ENCODE assay signal across 16 cellular contexts in the genomic region with DNA sequence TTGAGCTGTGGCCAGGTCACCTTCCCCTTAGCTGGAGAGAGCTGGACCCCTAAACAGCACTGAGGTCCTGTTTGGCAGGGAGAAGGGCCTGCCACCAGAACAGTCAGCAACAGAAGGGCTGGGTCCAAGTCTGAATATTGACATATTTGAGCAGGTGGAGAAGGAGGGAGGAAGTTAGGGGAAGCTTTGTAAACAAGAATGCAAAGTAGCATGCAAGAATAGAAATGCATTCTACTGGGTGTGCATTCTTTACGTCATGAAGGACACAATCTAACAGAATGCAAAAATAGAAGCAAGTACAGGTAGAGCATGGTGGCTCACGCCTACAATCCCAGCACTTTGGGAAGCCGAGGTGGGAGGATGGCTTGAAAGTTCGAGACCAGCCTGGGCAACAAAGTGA.
"Had no signal": no experiment of that assay in that cellular context is flagged by ENCODE, and none has a peak within 500 bp of the region (broad histone marks: within the 10 kb centered on the region; RNA-seq: fewer than 3 reads in every experiment).

No MANE protein-coding gene starts in this region.

- H3K4me1 Mint-ChIP-seq: activated CD8-positive, alpha-beta memory T cell treated with anti-CD3 and anti-CD28 coated beads, Interleukin-2, amount 10 ng/mL, durations not matched to agents 7 days and 5 days had no signal

- H3K9me3 ChIP-seq: esophagus muscularis mucosa, tibial artery, vagina had no signal

- H3K4me3 Mint-ChIP-seq: activated CD8-positive, alpha-beta memory T cell treated with anti-CD3 and anti-CD28 coated beads, Interleukin-2, amount 10 ng/mL, durations not matched to agents 7 days and 5 days; activated T-cell treated with anti-CD3 and anti-CD28 coated beads, Interleukin-2, amount 50 U/mL, for 24 hours had no signal

- DNase-seq: activated CD4-positive, alpha-beta T cell treated with anti-CD3 and anti-CD28 coated beads for 1 hour; activated CD4-positive, alpha-beta T cell treated with anti-CD3 and anti-CD28 coated beads, Interleukin-2, amount 50 U/mL, for 48 hours; activated CD8-positive, alpha-beta memory T cell treated with anti-CD3 and anti-CD28 coated beads, Interleukin-2, amount 10 ng/mL, durations not matched to agents 7 days and 5 days; activated effector memory CD4-positive, alpha-beta T cell treated with Interleukin-2 at 50 U/mL for 16 hours; activated T-cell treated with anti-CD3 and anti-CD28 coated beads, Interleukin-2, amount 50 U/mL, for 24 hours; amniotic stem cell; left colon; mammary epithelial cell; retina; stimulated activated CD4-positive, alpha-beta T cell treated with anti-CD3 and anti-CD28 coated beads, Interleukin-4, amount 100 ng/mL, for 4 hours; tibial artery had no signal

- H3K4me3 ChIP-seq: esophagus muscularis mucosa, skin epidermis, tibial artery, vagina had no signal

- ATAC-seq: activated CD8-positive, alpha-beta memory T cell treated with anti-CD3 and anti-CD28 coated beads, Interleukin-2, amount 10 ng/mL, durations not matched to agents 7 days and 5 days; activated naive CD4-positive, alpha-beta T cell treated with anti-CD3 and anti-CD28 coated beads, Interleukin-2, amount 50 U/mL, for 72 hours; left colon had no signal

- H3K36me3 Mint-ChIP-seq: activated CD8-positive, alpha-beta memory T cell treated with anti-CD3 and anti-CD28 coated beads, Interleukin-2, amount 10 ng/mL, durations not matched to agents 7 days and 5 days; activated naive CD4-positive, alpha-beta T cell treated with anti-CD3 and anti-CD28 coated beads, Interleukin-2, amount 50 U/mL, for 72 hours had no signal

- H3K27ac ChIP-seq: esophagus muscularis mucosa, parathyroid adenoma, skin epidermis, tibial artery, vagina had no signal

- H3K4me1 ChIP-seq: esophagus muscularis mucosa, parathyroid adenoma, vagina had no signal

- H3K9me3 Mint-ChIP-seq: activated naive CD4-positive, alpha-beta T cell treated with anti-CD3 and anti-CD28 coated beads, Interleukin-2, amount 50 U/mL, for 72 hours; activated T-cell treated with anti-CD3 and anti-CD28 coated beads, Interleukin-2, amount 50 U/mL, for 24 hours had no signal

- H3K27ac Mint-ChIP-seq: activated CD8-positive, alpha-beta memory T cell treated with anti-CD3 and anti-CD28 coated beads, Interleukin-2, amount 10 ng/mL, durations not matched to agents 7 days and 5 days; activated naive CD4-positive, alpha-beta T cell treated with anti-CD3 and anti-CD28 coated beads, Interleukin-2, amount 50 U/mL, for 72 hours; activated T-cell treated with anti-CD3 and anti-CD28 coated beads, Interleukin-2, amount 50 U/mL, for 24 hours had no signal
